Comparison of ENCODE assay signal across 8 cellular contexts in the genomic region with DNA sequence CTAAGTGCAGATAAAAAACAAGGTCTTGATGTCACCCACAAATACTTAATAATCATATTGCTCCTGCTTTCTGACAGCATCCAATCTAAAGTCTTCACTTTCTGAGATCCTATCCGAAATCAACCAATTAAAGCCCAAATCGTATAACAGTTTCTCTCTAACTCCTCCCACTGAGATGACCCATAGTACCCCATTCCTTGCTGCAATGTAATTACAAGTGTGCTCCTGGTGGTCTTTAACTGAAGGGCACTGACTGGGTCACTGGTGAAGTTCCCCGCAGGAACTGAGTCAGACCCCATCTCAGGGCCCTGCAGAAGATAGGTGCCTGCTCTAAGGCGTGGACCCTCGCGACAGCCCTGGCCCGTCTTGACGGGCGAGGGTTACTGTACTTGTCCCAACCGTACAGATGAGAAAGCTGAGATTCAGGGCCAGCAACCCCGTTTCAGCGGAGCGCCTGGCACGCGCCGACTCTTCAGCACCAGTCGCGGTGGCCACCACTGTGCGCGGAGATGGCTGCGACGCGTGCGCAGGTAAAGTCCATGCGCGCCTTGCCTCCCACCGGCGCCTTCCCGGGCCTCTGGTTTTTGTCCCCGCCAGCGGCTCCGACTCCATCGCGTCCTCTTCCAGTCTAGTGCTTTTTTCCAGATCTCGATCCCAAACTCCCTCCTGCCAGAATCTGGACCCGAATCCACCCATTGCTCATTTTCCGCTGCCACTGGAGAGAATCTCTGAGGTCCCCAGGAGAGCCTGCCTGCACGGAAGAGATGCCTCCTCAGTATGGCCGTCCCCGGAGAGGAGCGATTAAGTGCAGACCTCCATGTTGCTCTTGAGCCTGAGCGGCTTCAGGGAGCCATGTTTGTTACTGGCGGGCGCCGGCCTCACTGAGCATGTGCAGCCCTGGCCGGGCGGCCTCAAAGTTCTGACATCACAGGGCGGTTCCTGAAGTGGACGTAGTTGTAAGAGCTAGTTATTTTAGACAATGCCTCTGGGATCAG.
DNase-seq lines count a peak whose midpoint lies in the region; ATAC-seq and TF ChIP-seq lines count a peak whose summit lies in the region.
"Not testable (repeated sequence)": the region's sequence is repeated elsewhere in the genome, so short reads cannot be mapped to it uniquely, and the experiment has no call there.

No MANE protein-coding gene starts in this region.

- not testable (repeated sequence) for TF ChIP-seq CTCF in psoas muscle (IDR thresholded peaks at IDR 0.05)

- WGBS in psoas muscle, 3 donors, result 0 to 78% methylated on average over 2 to 17 of the region's 49 CpGs; no CpG with 5 or more reads in 1 of the 3 donors

- CTCF ChIA-PET in CD8-positive, alpha-beta memory T cell (lab: Charles Lee); activated CD4-positive, alpha-beta memory T cell treated with anti-CD3 and anti-CD28 coated beads for 36 hours (lab: Charles Lee): not testable (repeated sequence)

- peak in 4 of 5 donors; percentile 11 to 63 (median 54) for DNase-seq in CD8-positive, alpha-beta memory T cell
- DNase-seq in T follicular helper cell (ENCODE audit: low read depth), result peak; percentile 13
- peak; percentile 53 for DNase-seq in activated CD4-positive, alpha-beta memory T cell treated with anti-CD3 and anti-CD28 coated beads for 36 hours
- peak; percentile 73 for DNase-seq in activated effector memory CD4-positive, alpha-beta T cell treated with anti-CD3 and anti-CD28 coated beads, Interleukin-2, amount 50 U/mL, for 16 hours
- peak; percentile 57 for DNase-seq in central memory CD4-positive, alpha-beta T cell
- peak; percentile 3 for DNase-seq in iris pigment epithelial cell (ENCODE audit: low read depth)
- DNase-seq in psoas muscle, result peak in 1 of 2 donors; percentile 63
- peak; percentile 13 to 67 for DNase-seq in stimulated activated naive CD8-positive, alpha-beta T cell treated with anti-CD3 and anti-CD28 coated beads, Interleukin-15, amount 100 ng/mL, for 72 hours

- not testable (repeated sequence) for H3K27me3 Mint-ChIP-seq in CD8-positive, alpha-beta memory T cell; activated CD4-positive, alpha-beta memory T cell treated with anti-CD3 and anti-CD28 coated beads for 36 hours; stimulated activated naive CD8-positive, alpha-beta T cell treated with anti-CD3 and anti-CD28 coated beads, Interleukin-15, amount 100 ng/mL, for 72 hours

- not testable (repeated sequence) for H3K36me3 ChIP-seq in CD8-positive, alpha-beta memory T cell (ENCODE audit: insufficient read depth, low read length); psoas muscle (ENCODE audit: insufficient read depth in 1 of 2, low read depth in 1 of 2)

- H3K4me3 ChIP-seq in CD8-positive, alpha-beta memory T cell (ENCODE audit: low read length), result not testable (repeated sequence)
- peak overlapping the region; percentile 53 for H3K4me3 ChIP-seq in psoas muscle

- not testable (repeated sequence) for H3K4me1 Mint-ChIP-seq in CD8-positive, alpha-beta memory T cell; activated CD4-positive, alpha-beta memory T cell treated with anti-CD3 and anti-CD28 coated beads for 36 hours (ENCODE audit: low read depth); stimulated activated naive CD8-positive, alpha-beta T cell treated with anti-CD3 and anti-CD28 coated beads, Interleukin-15, amount 100 ng/mL, for 72 hours

- not testable (repeated sequence) for H3K4me1 ChIP-seq in CD8-positive, alpha-beta memory T cell (ENCODE audit: insufficient read depth, low read length); psoas muscle

- H3K36me3 Mint-ChIP-seq in CD8-positive, alpha-beta memory T cell; activated CD4-positive, alpha-beta memory T cell treated with anti-CD3 and anti-CD28 coated beads for 36 hours: not testable (repeated sequence)

- ATAC-seq in psoas muscle; stimulated activated naive CD8-positive, alpha-beta T cell treated with anti-CD3 and anti-CD28 coated beads, Interleukin-15, amount 100 ng/mL, for 72 hours: not testable (repeated sequence)

- peak overlapping the region in 1 of 7 donors; percentile 90 for H3K4me3 Mint-ChIP-seq in CD8-positive, alpha-beta memory T cell
- H3K4me3 Mint-ChIP-seq in activated CD4-positive, alpha-beta memory T cell treated with anti-CD3 and anti-CD28 coated beads for 36 hours; stimulated activated naive CD8-positive, alpha-beta T cell treated with anti-CD3 and anti-CD28 coated beads, Interleukin-15, amount 100 ng/mL, for 72 hours: not testable (repeated sequence)

- H3K27ac ChIP-seq in CD8-positive, alpha-beta memory T cell (ENCODE audit: low read depth, low read length); psoas muscle: not testable (repeated sequence)

- H3K9me3 ChIP-seq in CD8-positive, alpha-beta memory T cell (ENCODE audit: low read length); psoas muscle: not testable (repeated sequence)

- not testable (repeated sequence) for H3K27me3 ChIP-seq in CD8-positive, alpha-beta memory T cell (ENCODE audit: insufficient read depth, low read length, poor library complexity, severe bottlenecking); psoas muscle (ENCODE audit: insufficient read depth in 3 of 3, low read length in 2 of 3)

- POLR2A ChIA-PET in CD8-positive, alpha-beta memory T cell (lab: Charles Lee); activated CD4-positive, alpha-beta memory T cell treated with anti-CD3 and anti-CD28 coated beads for 36 hours (lab: Charles Lee): not testable (repeated sequence)

- intact Hi-C loops in activated CD4-positive, alpha-beta memory T cell treated with anti-CD3 and anti-CD28 coated beads for 36 hours (cut with micrococcal nuclease); psoas muscle (cut with DNase I): not testable (repeated sequence)

- H3K9me3 Mint-ChIP-seq in CD8-positive, alpha-beta memory T cell; activated CD4-positive, alpha-beta memory T cell treated with anti-CD3 and anti-CD28 coated beads for 36 hours; stimulated activated naive CD8-positive, alpha-beta T cell treated with anti-CD3 and anti-CD28 coated beads, Interleukin-15, amount 100 ng/mL, for 72 hours: not testable (repeated sequence)

- H3K27ac Mint-ChIP-seq in CD8-positive, alpha-beta memory T cell, result peak overlapping the region in 1 of 8 donors; percentile 85
- not testable (repeated sequence) for H3K27ac Mint-ChIP-seq in activated CD4-positive, alpha-beta memory T cell treated with anti-CD3 and anti-CD28 coated beads for 36 hours; stimulated activated naive CD8-positive, alpha-beta T cell treated with anti-CD3 and anti-CD28 coated beads, Interleukin-15, amount 100 ng/mL, for 72 hours
